In the genomic region with DNA sequence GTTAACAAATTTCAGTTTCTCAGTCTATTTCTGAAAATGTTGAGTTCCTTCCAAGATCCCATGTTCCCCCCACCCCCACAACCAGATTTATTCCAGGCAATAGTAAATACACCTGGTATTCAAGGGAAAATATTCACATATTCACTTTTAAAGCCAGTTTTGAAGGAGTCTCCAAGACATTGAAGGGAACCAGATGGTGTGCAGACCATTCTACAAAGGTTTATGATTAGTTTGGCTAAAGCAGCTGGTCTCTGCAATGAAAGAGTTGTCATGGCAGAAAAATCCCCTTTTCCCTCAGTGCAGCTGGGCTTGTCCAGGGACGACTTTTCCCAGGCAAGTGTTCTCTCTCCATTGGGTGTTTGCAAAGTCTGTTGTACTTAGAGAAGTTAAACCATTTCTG, we compare ENCODE assay signal across 20 cellular contexts.
"Had no signal": no experiment of that assay in that cellular context is flagged by ENCODE, and none has a peak within 500 bp of the region (broad histone marks: within the 10 kb centered on the region; RNA-seq: fewer than 3 reads in every experiment).

No MANE protein-coding gene starts in this region.

- H3K4me1 ChIP-seq: breast epithelium, esophagus squamous epithelium, gastrocnemius medialis, lower lobe of right lung, thyroid gland had no signal

- H3K4me1 Mint-ChIP-seq: natural killer cell had no signal

- ATAC-seq: activated T-cell treated with anti-CD3 and anti-CD28 coated beads, Interleukin-2, amount 50 U/mL, for 72 hours; effector memory CD8-positive, alpha-beta T cell; gastrocnemius medialis; lower lobe of right lung; natural killer cell had no signal

- H3K27me3 Mint-ChIP-seq: effector memory CD8-positive, alpha-beta T cell had no signal

- H3K27ac ChIP-seq: breast epithelium, esophagus squamous epithelium, gastrocnemius medialis, lower lobe of right lung, neutrophil, thyroid gland, VCaP had no signal

- H3K27ac Mint-ChIP-seq: activated T-cell treated with anti-CD3 and anti-CD28 coated beads, Interleukin-2, amount 50 U/mL, for 72 hours; effector memory CD8-positive, alpha-beta T cell; natural killer cell had no signal

- H3K4me3 ChIP-seq: breast epithelium, esophagus squamous epithelium, gastrocnemius medialis, lower lobe of right lung, thyroid gland had no signal

- H3K36me3 Mint-ChIP-seq: natural killer cell had no signal

- H3K27me3 ChIP-seq: esophagus squamous epithelium, gastrocnemius medialis, neutrophil, thyroid gland had no signal

- DNase-seq: activated CD4-positive, alpha-beta T cell treated with anti-CD3 and anti-CD28 coated beads, Interleukin-2, amount 50 U/mL, for 1 hour; activated CD4-positive, CD25-positive, alpha-beta regulatory T cell treated with anti-CD3 and anti-CD28 coated beads, Interleukin-2, amount 50 U/mL, for 72 hours; activated effector memory CD4-positive, alpha-beta T cell treated with anti-CD3 and anti-CD28 coated beads, Interleukin-2, amount 50 U/mL, for 16 hours; activated naive CD4-positive, alpha-beta T cell treated with anti-CD3 and anti-CD28 coated beads, Interleukin-2, amount 50 U/mL, for 16 hours; activated T-cell treated with anti-CD3 and anti-CD28 coated beads, Interleukin-2, amount 50 U/mL, for 72 hours; aorta; effector memory CD8-positive, alpha-beta T cell; esophagus squamous epithelium; gastrocnemius medialis; head of caudate nucleus; lower lobe of right lung; natural killer cell; posterior cingulate gyrus; stimulated activated CD4-positive, alpha-beta T cell treated with anti-CD3 and anti-CD28 coated beads, Interleukin-12 subunit alpha, Interleukin-12 subunit beta, amount 100 ng/mL, for 4 hours; stimulated activated CD4-positive, alpha-beta T cell treated with anti-CD3 and anti-CD28 coated beads, Interleukin-1b, Interleukin-23, amount 100 ng/mL, for 48 hours; stimulated activated naive CD4-positive, alpha-beta T cell treated with Interleukin-2 at 50 U/mL for 16 hours; thyroid gland had no signal

- H3K4me3 Mint-ChIP-seq: activated T-cell treated with anti-CD3 and anti-CD28 coated beads, Interleukin-2, amount 50 U/mL, for 72 hours; effector memory CD8-positive, alpha-beta T cell; natural killer cell had no signal

- H3K9me3 ChIP-seq: breast epithelium, esophagus squamous epithelium, gastrocnemius medialis, lower lobe of right lung, neutrophil, thyroid gland had no signal

- H3K36me3 ChIP-seq: breast epithelium, esophagus squamous epithelium, gastrocnemius medialis, lower lobe of right lung, neutrophil, thyroid gland had no signal
